Comparison of ENCODE assay signal across 19 cellular contexts in the genomic region with DNA sequence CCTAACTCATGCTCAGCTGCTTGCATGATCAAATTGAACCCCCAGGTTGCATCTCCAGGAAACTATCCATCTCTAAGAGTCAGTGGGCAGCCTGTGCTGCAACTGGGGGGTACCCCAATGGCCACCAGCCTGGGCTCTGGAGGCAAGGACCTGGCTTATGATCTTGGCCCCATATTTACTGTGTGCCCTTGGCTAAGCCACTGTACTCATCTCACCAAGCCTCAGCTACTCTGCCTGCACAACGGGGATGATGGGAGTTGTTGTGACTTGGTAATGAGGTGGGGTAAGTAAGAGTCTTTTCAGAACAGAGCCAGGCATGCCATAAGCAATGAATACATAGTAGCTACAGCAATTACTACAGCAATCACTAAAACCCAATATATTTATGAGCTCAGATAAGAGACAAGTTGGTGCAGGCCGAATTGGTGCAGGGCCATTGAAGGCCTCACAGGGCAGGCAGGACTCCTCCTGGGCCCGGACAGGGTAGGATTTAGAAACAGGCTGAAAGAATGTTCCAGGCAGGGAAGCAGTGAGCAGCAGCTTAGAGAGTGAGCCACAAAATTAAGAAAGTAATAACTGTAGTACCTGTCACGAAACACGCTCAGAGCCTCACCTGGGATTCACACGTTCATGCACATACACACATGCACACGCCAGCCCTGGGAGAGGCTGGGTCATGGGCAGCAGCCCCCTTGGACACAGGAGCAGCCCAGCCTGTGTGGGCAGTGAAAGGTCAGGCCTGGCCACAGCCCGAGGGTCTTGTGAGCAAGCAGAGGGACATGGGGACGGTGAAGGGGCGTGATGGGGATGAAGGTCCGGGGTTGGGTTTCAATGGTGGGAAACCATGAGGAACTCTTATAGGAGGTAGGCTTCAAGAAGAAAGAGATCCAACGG.
DNase-seq lines count a peak whose midpoint lies in the region; ATAC-seq and TF ChIP-seq lines count a peak whose summit lies in the region.
"Had no signal": no experiment of that assay in that cellular context is flagged by ENCODE, and none has a peak within 500 bp of the region (broad histone marks: within the 10 kb centered on the region; RNA-seq: fewer than 3 reads in every experiment).

No MANE protein-coding gene starts in this region.

- no peaks in the 10 kb centered on the region for H3K36me3 Mint-ChIP-seq in activated CD8-positive, alpha-beta memory T cell treated with anti-CD3 and anti-CD28 coated beads, Interleukin-2, amount 10 ng/mL, durations not matched to agents 7 days and 5 days
- H3K36me3 Mint-ChIP-seq in activated B cell treated with CpG ODN at 0.5 μM for 24 hours (ENCODE audit: low read depth) (peaks cover 92% of the 10 kb centered on the region), memory B cell (peaks cover 59% of the 10 kb centered on the region), neural progenitor cell (peaks cover 13% of the 10 kb centered on the region)
- peaks cover 72 to 89% of the 10 kb centered on the region in 2 donors for H3K36me3 Mint-ChIP-seq in stimulated activated naive B cell treated with anti-CD40 and anti-IgM and Interleukin-4, amounts not matched to agents 10 μg/mL and 1 μg/mL and 100 μg/mL, for 72 hours

- CTCF ChIA-PET in activated CD8-positive, alpha-beta memory T cell treated with anti-CD3 and anti-CD28 coated beads, Interleukin-2, amount 10 ng/mL, durations not matched to agents 7 days and 5 days (lab: Charles Lee): interaction anchor here (0.9 kb wide), 1 partner anchor 87 kb away, joined by 3 read pairs; no protein-coding TSS in a partner anchor
- CTCF ChIA-PET in activated B cell treated with CpG ODN at 0.5 μM for 24 hours (lab: Charles Lee): no interaction called here

- peak; percentile 40 for DNase-seq in activated CD8-positive, alpha-beta memory T cell treated with anti-CD3 and anti-CD28 coated beads, Interleukin-2, amount 50 U/mL, for 48 hours
- DNase-seq in activated CD8-positive, alpha-beta memory T cell treated with anti-CD3 and anti-CD28 coated beads, Interleukin-2, amount 10 ng/mL, durations not matched to agents 7 days and 5 days: no peak
- no peak for DNase-seq in activated B cell treated with CpG ODN at 0.5 μM for 24 hours
- DNase-seq in memory B cell (ENCODE audit: low spot score in 2 of 2): no peak
- no peak for DNase-seq in stimulated activated naive B cell treated with anti-CD40 and anti-IgM and Interleukin-4, amounts not matched to agents 10 μg/mL and 1 μg/mL and 100 μg/mL, for 72 hours
- DNase-seq in neural progenitor cell (ENCODE audit: low spot score): no peak
- DNase-seq in LoVo (ENCODE audit: low spot score): no peak
- DNase-seq: COR-L47; HCEC 1CT; NCI-H1105 treated with DMSO at 0.1 percent for 48 hours; NCI-H1694 treated with DMSO at 0.1 percent for 48 hours; NCI-H510A; NCI-H748 treated with DMSO at 0.1 percent for 48 hours; NK-92 treated with Interleukin-12 subunit alpha and Interleukin-12 subunit beta, amount 100 ng/mL, for 24 hours; Peyer's patch; SHP77 had no signal

- no peak for ATAC-seq in activated CD8-positive, alpha-beta memory T cell treated with anti-CD3 and anti-CD28 coated beads, Interleukin-2, amount 10 ng/mL, durations not matched to agents 7 days and 5 days
- ATAC-seq in activated B cell treated with CpG ODN at 0.5 μM for 24 hours (ENCODE audit: low read depth): no peak
- no peak for ATAC-seq in memory B cell (ENCODE audit: low read depth)
- ATAC-seq in stimulated activated naive B cell treated with anti-CD40 and anti-IgM and Interleukin-4, amounts not matched to agents 10 μg/mL and 1 μg/mL and 100 μg/mL, for 72 hours (replicated peaks): no peak
- no peak for ATAC-seq in HG03175 (IDR thresholded peaks at IDR 0.05; ENCODE audit: unreplicated experiment)
- ATAC-seq: K562 had no signal

- no peaks in the 10 kb centered on the region for H4K20me1 ChIP-seq in neural progenitor cell (ENCODE audit: low read depth)

- no peak overlapping the region for H3K27ac Mint-ChIP-seq in activated CD8-positive, alpha-beta memory T cell treated with anti-CD3 and anti-CD28 coated beads, Interleukin-2, amount 10 ng/mL, durations not matched to agents 7 days and 5 days
- peak overlapping the region; percentile 65 for H3K27ac Mint-ChIP-seq in activated B cell treated with CpG ODN at 0.5 μM for 24 hours
- peak overlapping the region; percentile 66 for H3K27ac Mint-ChIP-seq in memory B cell
- H3K27ac Mint-ChIP-seq in stimulated activated naive B cell treated with anti-CD40 and anti-IgM and Interleukin-4, amounts not matched to agents 10 μg/mL and 1 μg/mL and 100 μg/mL, for 72 hours: peak overlapping the region; percentile 81
- H3K27ac Mint-ChIP-seq in neural progenitor cell: no peak overlapping the region

- no peaks in the 10 kb centered on the region for H3K9me3 Mint-ChIP-seq in activated CD8-positive, alpha-beta memory T cell treated with anti-CD3 and anti-CD28 coated beads, Interleukin-2, amount 10 ng/mL, durations not matched to agents 7 days and 5 days (ENCODE audit: low read depth)
- no peaks in the 10 kb centered on the region for H3K9me3 Mint-ChIP-seq in activated B cell treated with CpG ODN at 0.5 μM for 24 hours
- no peaks in the 10 kb centered on the region for H3K9me3 Mint-ChIP-seq in memory B cell
- peaks cover 0 to 2% of the 10 kb centered on the region in 2 donors for H3K9me3 Mint-ChIP-seq in stimulated activated naive B cell treated with anti-CD40 and anti-IgM and Interleukin-4, amounts not matched to agents 10 μg/mL and 1 μg/mL and 100 μg/mL, for 72 hours
- H3K9me3 Mint-ChIP-seq in neural progenitor cell: no peaks in the 10 kb centered on the region

- intact Hi-C loops in activated B cell treated with CpG ODN at 0.5 μM for 24 hours (cut with micrococcal nuclease): no loop called here

- H3K4me1 Mint-ChIP-seq in activated CD8-positive, alpha-beta memory T cell treated with anti-CD3 and anti-CD28 coated beads, Interleukin-2, amount 10 ng/mL, durations not matched to agents 7 days and 5 days: no peaks in the 10 kb centered on the region
- peaks cover 46% of the 10 kb centered on the region for H3K4me1 Mint-ChIP-seq in activated B cell treated with CpG ODN at 0.5 μM for 24 hours
- peaks cover 40% of the 10 kb centered on the region for H3K4me1 Mint-ChIP-seq in memory B cell
- H3K4me1 Mint-ChIP-seq in stimulated activated naive B cell treated with anti-CD40 and anti-IgM and Interleukin-4, amounts not matched to agents 10 μg/mL and 1 μg/mL and 100 μg/mL, for 72 hours: peaks cover 43 to 80% of the 10 kb centered on the region in 2 donors
- no peaks in the 10 kb centered on the region for H3K4me1 Mint-ChIP-seq in neural progenitor cell

- no peak overlapping the region for H2AFZ ChIP-seq in neural progenitor cell (replicated peaks)

- no peak overlapping the region for H3K4me3 Mint-ChIP-seq in activated CD8-positive, alpha-beta memory T cell treated with anti-CD3 and anti-CD28 coated beads, Interleukin-2, amount 10 ng/mL, durations not matched to agents 7 days and 5 days
- H3K4me3 Mint-ChIP-seq in activated B cell treated with CpG ODN at 0.5 μM for 24 hours (no peak overlapping the region), memory B cell (no peak overlapping the region), neural progenitor cell (no peak overlapping the region)
- H3K4me3 Mint-ChIP-seq in stimulated activated naive B cell treated with anti-CD40 and anti-IgM and Interleukin-4, amounts not matched to agents 10 μg/mL and 1 μg/mL and 100 μg/mL, for 72 hours: no peak overlapping the region

- no peaks in the 10 kb centered on the region for H3K36me3 ChIP-seq in neural progenitor cell
- H3K36me3 ChIP-seq: Peyer's patch had no signal

- H3K4me2 ChIP-seq in neural progenitor cell: no peak overlapping the region

- POLR2A ChIA-PET in activated B cell treated with CpG ODN at 0.5 μM for 24 hours (lab: Charles Lee): no interaction called here

- no peak overlapping the region for H3K4me3 ChIP-seq in neural progenitor cell
- H3K4me3 ChIP-seq: K562, Peyer's patch had no signal

- no peaks in the 10 kb centered on the region for H3K9me3 ChIP-seq in neural progenitor cell (ENCODE audit: low read depth)
- H3K9me3 ChIP-seq: Peyer's patch had no signal

- peaks cover 32% of the 10 kb centered on the region for H3K27me3 Mint-ChIP-seq in activated CD8-positive, alpha-beta memory T cell treated with anti-CD3 and anti-CD28 coated beads, Interleukin-2, amount 10 ng/mL, durations not matched to agents 7 days and 5 days
- H3K27me3 Mint-ChIP-seq in activated B cell treated with CpG ODN at 0.5 μM for 24 hours (no peaks in the 10 kb centered on the region), memory B cell (no peaks in the 10 kb centered on the region), neural progenitor cell (ENCODE audit: insufficient read depth, low read depth) (peaks cover 11% of the 10 kb centered on the region)
- H3K27me3 Mint-ChIP-seq in stimulated activated naive B cell treated with anti-CD40 and anti-IgM and Interleukin-4, amounts not matched to agents 10 μg/mL and 1 μg/mL and 100 μg/mL, for 72 hours: no peaks in the 10 kb centered on the region

- no peaks in the 10 kb centered on the region for H3K27me3 ChIP-seq in neural progenitor cell
- H3K27me3 ChIP-seq: Peyer's patch had no signal

- no peaks in the 10 kb centered on the region for H3K79me2 ChIP-seq in neural progenitor cell (ENCODE audit: low read depth)

- no peak overlapping the region for H3K27ac ChIP-seq in neural progenitor cell
- H3K27ac ChIP-seq: 22Rv1, Peyer's patch had no signal

- no peaks in the 10 kb centered on the region for H3F3A ChIP-seq in neural progenitor cell (ENCODE audit: low read depth)

- no peak for TF ChIP-seq CTCF in activated B cell treated with CpG ODN at 0.5 μM for 24 hours (IDR thresholded peaks at IDR 0.05)
- no peak for TF ChIP-seq CTCF in neural progenitor cell (IDR thresholded peaks at IDR 0.05)

- no peak overlapping the region for H3K9ac ChIP-seq in neural progenitor cell

- peaks cover 10% of the 10 kb centered on the region for H3K4me1 ChIP-seq in neural progenitor cell

Comparison
In these comparisons a context has a peak if more than half of its experiments do, and no peak if none do; other contexts are left out.
1. H3K27ac Mint-ChIP-seq: peak in activated B cell treated with CpG ODN at 0.5 μM for 24 hours (single experiment), memory B cell (single experiment) and stimulated activated naive B cell treated with anti-CD40 and anti-IgM and Interleukin-4, amounts not matched to agents 10 μg/mL and 1 μg/mL and 100 μg/mL, for 72 hours (single experiment); none in activated CD8-positive, alpha-beta memory T cell treated with anti-CD3 and anti-CD28 coated beads, Interleukin-2, amount 10 ng/mL, durations not matched to agents 7 days and 5 days (single experiment) and neural progenitor cell (single experiment).